ENCODE assay signal across 1 cellular context in genomic region chr12:95857799-95858198, GRCh38.
TF ChIP-seq lines count a peak whose summit lies in the region.

No MANE protein-coding gene starts in this region.

TF ChIP-seq in IMR-90, 13 proteins besides CTCF, POLR2A, EP300 and RAD21 (continued from another document):
- TF ChIP-seq, protein P1, sequence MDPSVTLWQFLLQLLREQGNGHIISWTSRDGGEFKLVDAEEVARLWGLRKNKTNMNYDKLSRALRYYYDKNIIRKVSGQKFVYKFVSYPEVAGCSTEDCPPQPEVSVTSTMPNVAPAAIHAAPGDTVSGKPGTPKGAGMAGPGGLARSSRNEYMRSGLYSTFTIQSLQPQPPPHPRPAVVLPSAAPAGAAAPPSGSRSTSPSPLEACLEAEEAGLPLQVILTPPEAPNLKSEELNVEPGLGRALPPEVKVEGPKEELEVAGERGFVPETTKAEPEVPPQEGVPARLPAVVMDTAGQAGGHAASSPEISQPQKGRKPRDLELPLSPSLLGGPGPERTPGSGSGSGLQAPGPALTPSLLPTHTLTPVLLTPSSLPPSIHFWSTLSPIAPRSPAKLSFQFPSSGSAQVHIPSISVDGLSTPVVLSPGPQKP (IDR thresholded peaks at IDR 0.05; ENCODE audit: borderline replicate concordance, low read depth, low read length) = no peak
- TF ChIP-seq MAFK (IDR thresholded peaks at IDR 0.05; ENCODE audit: low read depth, low read length) (no peak), MAZ (IDR thresholded peaks at IDR 0.05; ENCODE audit: borderline replicate concordance, low read depth, low read length) (no peak), BHLHE40 (IDR thresholded peaks at IDR 0.05; ENCODE audit: low read depth, low read length) (no peak), FOS (IDR thresholded peaks at IDR 0.05; ENCODE audit: low read depth, low read length) (no peak), MXI1 (IDR thresholded peaks at IDR 0.05; ENCODE audit: borderline replicate concordance, low read depth, low read length) (no peak), SMC3 (IDR thresholded peaks at IDR 0.05; ENCODE audit: low read depth, low read length) (no peak), CEBPB (IDR thresholded peaks at IDR 0.05; ENCODE audit: low read depth, low read length) (no peak), NFE2L2 (IDR thresholded peaks at IDR 0.05; ENCODE audit: low read depth, low read length) (no peak), RCOR1 (IDR thresholded peaks at IDR 0.05; ENCODE audit: insufficient replicate concordance, low read length) (no peak), USF2 (IDR thresholded peaks at IDR 0.05; ENCODE audit: low read depth, low read length) (no peak)
